In the genomic region with DNA sequence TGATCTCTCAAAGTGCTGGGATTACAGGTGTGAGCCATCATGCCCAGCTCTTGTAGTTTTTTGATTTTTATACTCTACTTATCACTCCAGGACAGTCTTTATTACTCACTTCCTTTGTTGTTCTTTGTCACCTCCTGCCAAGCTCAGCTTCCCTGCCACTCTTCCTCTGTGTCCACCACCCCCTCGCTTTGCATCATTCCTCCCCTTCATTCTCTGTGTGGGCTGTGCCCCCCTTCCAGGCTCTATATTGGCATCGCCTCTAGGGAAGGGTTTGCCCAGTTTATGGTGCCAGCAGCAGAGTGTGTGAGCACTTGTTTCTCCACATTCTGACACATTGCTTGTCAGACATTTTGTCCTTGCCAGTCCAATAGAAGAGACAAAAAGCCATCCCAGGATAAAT, we compare ENCODE assay signal across 24 cellular contexts. TPM values are rescaled to one million over a fixed set of nuclear protein-coding genes. Genes with fewer than 3 reads are reported as not detected.
"Had no signal": no experiment of that assay in that cellular context is flagged by ENCODE, and none has a peak within 500 bp of the region (broad histone marks: within the 10 kb centered on the region; RNA-seq: fewer than 3 reads in every experiment).

No MANE protein-coding gene starts in this region.

- ATAC-seq: activated CD4-positive, CD25-positive, alpha-beta regulatory T cell treated with anti-CD3 and anti-CD28 coated beads, Interleukin-2, amount 50 U/mL, for 24 hours; activated naive CD8-positive, alpha-beta T cell treated with anti-CD3 and anti-CD28 coated beads, Interleukin-2, amount 50 U/mL, for 24 hours; esophagus mucosa; gastroesophageal sphincter; natural killer cell treated with Interleukin-12 subunit alpha and Interleukin-12 subunit beta and Interleukin-15 and Interleukin-18, amount 100 ng/mL, for 72 hours; sciatic nerve; stimulated activated effector memory CD8-positive, alpha-beta T cell treated with anti-CD3 and anti-CD28 coated beads, Interleukin-12 subunit alpha, Interleukin-12 subunit beta, amount 100 ng/mL, for 72 hours had no signal

- H3K4me3 ChIP-seq: colonic mucosa, gastroesophageal sphincter, heart right ventricle, lung, smooth muscle cell, stomach had no signal

- H3K9me3 ChIP-seq: colonic mucosa, neutrophil had no signal

- H2AFZ ChIP-seq: parathyroid adenoma had no signal

- H3K4me2 ChIP-seq: smooth muscle cell had no signal

- DNase-seq: activated CD4-positive, alpha-beta T cell treated with anti-CD3 and anti-CD28 coated beads, Interleukin-2, amount 50 U/mL, for 1 hour; activated CD8-positive, alpha-beta memory T cell treated with anti-CD3 and anti-CD28 coated beads for 24 hours; activated CD8-positive, alpha-beta memory T cell treated with anti-CD3 and anti-CD28 coated beads, Interleukin-2, amount 50 U/mL, for 48 hours; activated effector memory CD4-positive, alpha-beta T cell treated with Interleukin-2 at 50 U/mL for 16 hours; activated naive CD4-positive, alpha-beta T cell treated with anti-CD3 and anti-CD28 coated beads, Interleukin-2, amount 10 ng/mL, durations not matched to agents 7 days and 5 days; activated naive CD8-positive, alpha-beta T cell treated with anti-CD3 and anti-CD28 coated beads, Interleukin-2, amount 50 U/mL, for 24 hours; activated T-cell treated with anti-CD3 and anti-CD28 coated beads, Interleukin-2, amount 50 U/mL, for 48 hours; anterior cingulate cortex; brain microvascular endothelial cell; colonic mucosa; heart right ventricle; stimulated activated CD4-positive, alpha-beta T cell treated with anti-CD3 and anti-CD28 coated beads, Interleukin-4, amount 100 ng/mL, for 1 hour; stomach had no signal

- H3K9ac ChIP-seq: parathyroid adenoma had no signal

- FAIRE-seq: TTC549 had no signal

- H3K27me3 ChIP-seq: brain microvascular endothelial cell, colonic mucosa, heart right ventricle, stomach had no signal

- H3K4me1 ChIP-seq: colonic mucosa, gastroesophageal sphincter, heart right ventricle, parathyroid adenoma, stomach had no signal

- H3K36me3 ChIP-seq: brain microvascular endothelial cell, colonic mucosa, gastroesophageal sphincter, heart right ventricle, neutrophil, stomach had no signal

- H3K79me2 ChIP-seq: parathyroid adenoma had no signal

- H3K27ac ChIP-seq: brain microvascular endothelial cell, colonic mucosa, gastroesophageal sphincter, heart right ventricle, neutrophil, parathyroid adenoma, stomach had no signal

RNA-seq across cellular contexts. Expression of gene SCGB2B2, which starts 15.6 kb away (rescaled TPM):
- total RNA-seq: smooth muscle cell had no signal
